Comparison of ENCODE assay signal across 1 cellular context in genomic region chr2:44955593-44956449, GRCh38.
TF ChIP-seq lines count a peak whose summit lies in the region.

No MANE protein-coding gene starts in this region.

TF ChIP-seq in HepG2, 621 proteins besides CTCF, POLR2A, EP300 and RAD21 (continued from another document and continues in another):
- 0 out of 2 replicates have a peak, but pooled peaks have one; percentile 52 for TF ChIP-seq KIAA2018 (CRISPR knock-in tag; IDR thresholded peaks at IDR 0.05; ENCODE audit: borderline replicate concordance)
- no peak for TF ChIP-seq ZNF460 (CRISPR knock-in tag; IDR thresholded peaks at IDR 0.05; ENCODE audit: borderline replicate concordance)
- TF ChIP-seq FOXM1 (CRISPR knock-in tag; IDR thresholded peaks at IDR 0.05): no peak
- TF ChIP-seq ZNF441 (CRISPR knock-in tag; IDR thresholded peaks at IDR 0.05; ENCODE audit: borderline replicate concordance): no peak
- no peak for TF ChIP-seq REST (IDR thresholded peaks at IDR 0.05; ENCODE audit: borderline replicate concordance in 1 of 2, low read depth in 1 of 2, low read length in 2 of 2)
- TF ChIP-seq RXRB (CRISPR knock-in tag; IDR thresholded peaks at IDR 0.05; ENCODE audit: borderline replicate concordance): peak; percentile 29; the same call in 1 of the 2 replicates
- TF ChIP-seq PHF5A (CRISPR knock-in tag; IDR thresholded peaks at IDR 0.05; ENCODE audit: low read depth, unreplicated experiment): peak; percentile 55
- no peak for TF ChIP-seq ZNF547 (CRISPR knock-in tag; IDR thresholded peaks at IDR 0.05)
- TF ChIP-seq TBX3 (IDR thresholded peaks at IDR 0.05; ENCODE audit: borderline replicate concordance): no peak
- TF ChIP-seq ZNF232 (CRISPR knock-in tag; IDR thresholded peaks at IDR 0.05; ENCODE audit: borderline replicate concordance): no peak
- TF ChIP-seq RFX3 (CRISPR knock-in tag; IDR thresholded peaks at IDR 0.05): no peak
- TF ChIP-seq ZNF615 (CRISPR knock-in tag; IDR thresholded peaks at IDR 0.05; ENCODE audit: borderline replicate concordance): no peak
- TF ChIP-seq ZBTB3 (CRISPR knock-in tag; IDR thresholded peaks at IDR 0.05; ENCODE audit: borderline replicate concordance, low read depth): no peak
- TF ChIP-seq TOE1 (CRISPR knock-in tag; IDR thresholded peaks at IDR 0.05): peak; percentile 52; the same call in 1 of the 2 replicates
- 0 out of 4 replicates have a peak, but pooled peaks of 1 of the 2 experiments have one; percentile 53 for TF ChIP-seq KLF16 (CRISPR knock-in tag; IDR thresholded peaks at IDR 0.05)
- TF ChIP-seq ZNF549 (CRISPR knock-in tag; IDR thresholded peaks at IDR 0.05): no peak
- no peak for TF ChIP-seq PRPF4 (IDR thresholded peaks at IDR 0.05; ENCODE audit: low read depth, low read length, poor library complexity, severe bottlenecking)
- TF ChIP-seq SKI (IDR thresholded peaks at IDR 0.05; ENCODE audit: partially characterized antibody): no peak
- TF ChIP-seq CBX2 (IDR thresholded peaks at IDR 0.05; ENCODE audit: low read depth, low read length): no peak
- TF ChIP-seq CBX2 (CRISPR knock-in tag; IDR thresholded peaks at IDR 0.05; ENCODE audit: low read depth): 0 out of 2 replicates have a peak, but pooled peaks have one; percentile 53
- peak; percentile 34; the same call in 1 of the 2 replicates for TF ChIP-seq GATAD2A (CRISPR knock-in tag; IDR thresholded peaks at IDR 0.05)
- TF ChIP-seq SETDB1 (CRISPR knock-in tag; IDR thresholded peaks at IDR 0.05; ENCODE audit: borderline replicate concordance): no peak
- no peak for TF ChIP-seq ZNF652 (CRISPR knock-in tag; IDR thresholded peaks at IDR 0.05; ENCODE audit: borderline replicate concordance, low read depth)
- TF ChIP-seq BHLHE40 (IDR thresholded peaks at IDR 0.05; ENCODE audit: low read length): peak; percentile 72
- peak; percentile 91 for TF ChIP-seq MYC (CRISPR knock-in tag; IDR thresholded peaks at IDR 0.05; ENCODE audit: borderline replicate concordance)
- TF ChIP-seq, protein P1, sequence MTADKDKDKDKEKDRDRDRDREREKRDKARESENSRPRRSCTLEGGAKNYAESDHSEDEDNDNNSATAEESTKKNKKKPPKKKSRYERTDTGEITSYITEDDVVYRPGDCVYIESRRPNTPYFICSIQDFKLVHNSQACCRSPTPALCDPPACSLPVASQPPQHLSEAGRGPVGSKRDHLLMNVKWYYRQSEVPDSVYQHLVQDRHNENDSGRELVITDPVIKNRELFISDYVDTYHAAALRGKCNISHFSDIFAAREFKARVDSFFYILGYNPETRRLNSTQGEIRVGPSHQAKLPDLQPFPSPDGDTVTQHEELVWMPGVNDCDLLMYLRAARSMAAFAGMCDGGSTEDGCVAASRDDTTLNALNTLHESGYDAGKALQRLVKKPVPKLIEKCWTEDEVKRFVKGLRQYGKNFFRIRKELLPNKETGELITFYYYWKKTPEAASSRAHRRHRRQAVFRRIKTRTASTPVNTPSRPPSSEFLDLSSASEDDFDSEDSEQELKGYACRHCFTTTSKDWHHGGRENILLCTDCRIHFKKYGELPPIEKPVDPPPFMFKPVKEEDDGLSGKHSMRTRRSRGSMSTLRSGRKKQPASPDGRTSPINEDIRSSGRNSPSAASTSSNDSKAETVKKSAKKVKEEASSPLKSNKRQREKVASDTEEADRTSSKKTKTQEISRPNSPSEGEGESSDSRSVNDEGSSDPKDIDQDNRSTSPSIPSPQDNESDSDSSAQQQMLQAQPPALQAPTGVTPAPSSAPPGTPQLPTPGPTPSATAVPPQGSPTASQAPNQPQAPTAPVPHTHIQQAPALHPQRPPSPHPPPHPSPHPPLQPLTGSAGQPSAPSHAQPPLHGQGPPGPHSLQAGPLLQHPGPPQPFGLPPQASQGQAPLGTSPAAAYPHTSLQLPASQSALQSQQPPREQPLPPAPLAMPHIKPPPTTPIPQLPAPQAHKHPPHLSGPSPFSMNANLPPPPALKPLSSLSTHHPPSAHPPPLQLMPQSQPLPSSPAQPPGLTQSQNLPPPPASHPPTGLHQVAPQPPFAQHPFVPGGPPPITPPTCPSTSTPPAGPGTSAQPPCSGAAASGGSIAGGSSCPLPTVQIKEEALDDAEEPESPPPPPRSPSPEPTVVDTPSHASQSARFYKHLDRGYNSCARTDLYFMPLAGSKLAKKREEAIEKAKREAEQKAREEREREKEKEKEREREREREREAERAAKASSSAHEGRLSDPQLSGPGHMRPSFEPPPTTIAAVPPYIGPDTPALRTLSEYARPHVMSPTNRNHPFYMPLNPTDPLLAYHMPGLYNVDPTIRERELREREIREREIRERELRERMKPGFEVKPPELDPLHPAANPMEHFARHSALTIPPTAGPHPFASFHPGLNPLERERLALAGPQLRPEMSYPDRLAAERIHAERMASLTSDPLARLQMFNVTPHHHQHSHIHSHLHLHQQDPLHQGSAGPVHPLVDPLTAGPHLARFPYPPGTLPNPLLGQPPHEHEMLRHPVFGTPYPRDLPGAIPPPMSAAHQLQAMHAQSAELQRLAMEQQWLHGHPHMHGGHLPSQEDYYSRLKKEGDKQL (CRISPR knock-in tag; IDR thresholded peaks at IDR 0.05; ENCODE audit: low read depth): 0 out of 2 replicates have a peak, but pooled peaks have one; percentile 15
- TF ChIP-seq FOXA3 (CRISPR knock-in tag; IDR thresholded peaks at IDR 0.05): peak; percentile 25; the same call in 1 of the 2 replicates
- no peak for TF ChIP-seq ONECUT2 (CRISPR knock-in tag; IDR thresholded peaks at IDR 0.05)
- TF ChIP-seq SMAD9 (CRISPR knock-in tag; IDR thresholded peaks at IDR 0.05): no peak
- TF ChIP-seq NFE2L1 (CRISPR knock-in tag; IDR thresholded peaks at IDR 0.05; ENCODE audit: borderline replicate concordance): no peak
- TF ChIP-seq ATF7-NPFF (CRISPR knock-in tag; IDR thresholded peaks at IDR 0.05; ENCODE audit: low read depth): no peak; the same call in 1 of the 2 replicates
- no peak for TF ChIP-seq ZNF121 (CRISPR knock-in tag; IDR thresholded peaks at IDR 0.05)
- no peak for TF ChIP-seq ATM (IDR thresholded peaks at IDR 0.05; ENCODE audit: borderline replicate concordance)
- TF ChIP-seq SPEN (CRISPR knock-in tag; IDR thresholded peaks at IDR 0.05; ENCODE audit: low read depth): 0 out of 2 replicates have a peak, but pooled peaks have one; percentile 44
- TF ChIP-seq, protein P2, sequence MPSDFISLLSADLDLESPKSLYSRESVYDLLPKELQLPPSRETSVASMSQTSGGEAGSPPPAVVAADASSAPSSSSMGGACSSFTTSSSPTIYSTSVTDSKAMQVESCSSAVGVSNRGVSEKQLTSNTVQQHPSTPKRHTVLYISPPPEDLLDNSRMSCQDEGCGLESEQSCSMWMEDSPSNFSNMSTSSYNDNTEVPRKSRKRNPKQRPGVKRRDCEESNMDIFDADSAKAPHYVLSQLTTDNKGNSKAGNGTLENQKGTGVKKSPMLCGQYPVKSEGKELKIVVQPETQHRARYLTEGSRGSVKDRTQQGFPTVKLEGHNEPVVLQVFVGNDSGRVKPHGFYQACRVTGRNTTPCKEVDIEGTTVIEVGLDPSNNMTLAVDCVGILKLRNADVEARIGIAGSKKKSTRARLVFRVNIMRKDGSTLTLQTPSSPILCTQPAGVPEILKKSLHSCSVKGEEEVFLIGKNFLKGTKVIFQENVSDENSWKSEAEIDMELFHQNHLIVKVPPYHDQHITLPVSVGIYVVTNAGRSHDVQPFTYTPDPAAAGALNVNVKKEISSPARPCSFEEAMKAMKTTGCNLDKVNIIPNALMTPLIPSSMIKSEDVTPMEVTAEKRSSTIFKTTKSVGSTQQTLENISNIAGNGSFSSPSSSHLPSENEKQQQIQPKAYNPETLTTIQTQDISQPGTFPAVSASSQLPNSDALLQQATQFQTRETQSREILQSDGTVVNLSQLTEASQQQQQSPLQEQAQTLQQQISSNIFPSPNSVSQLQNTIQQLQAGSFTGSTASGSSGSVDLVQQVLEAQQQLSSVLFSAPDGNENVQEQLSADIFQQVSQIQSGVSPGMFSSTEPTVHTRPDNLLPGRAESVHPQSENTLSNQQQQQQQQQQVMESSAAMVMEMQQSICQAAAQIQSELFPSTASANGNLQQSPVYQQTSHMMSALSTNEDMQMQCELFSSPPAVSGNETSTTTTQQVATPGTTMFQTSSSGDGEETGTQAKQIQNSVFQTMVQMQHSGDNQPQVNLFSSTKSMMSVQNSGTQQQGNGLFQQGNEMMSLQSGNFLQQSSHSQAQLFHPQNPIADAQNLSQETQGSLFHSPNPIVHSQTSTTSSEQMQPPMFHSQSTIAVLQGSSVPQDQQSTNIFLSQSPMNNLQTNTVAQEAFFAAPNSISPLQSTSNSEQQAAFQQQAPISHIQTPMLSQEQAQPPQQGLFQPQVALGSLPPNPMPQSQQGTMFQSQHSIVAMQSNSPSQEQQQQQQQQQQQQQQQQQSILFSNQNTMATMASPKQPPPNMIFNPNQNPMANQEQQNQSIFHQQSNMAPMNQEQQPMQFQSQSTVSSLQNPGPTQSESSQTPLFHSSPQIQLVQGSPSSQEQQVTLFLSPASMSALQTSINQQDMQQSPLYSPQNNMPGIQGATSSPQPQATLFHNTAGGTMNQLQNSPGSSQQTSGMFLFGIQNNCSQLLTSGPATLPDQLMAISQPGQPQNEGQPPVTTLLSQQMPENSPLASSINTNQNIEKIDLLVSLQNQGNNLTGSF (CRISPR knock-in tag; IDR thresholded peaks at IDR 0.05): no peak
